In genomic region chr12:29709056-29709455, GRCh38 we compare ENCODE assay signal across 21 cellular contexts.
"Had no signal": no experiment of that assay in that cellular context is flagged by ENCODE, and none has a peak within 500 bp of the region (broad histone marks: within the 10 kb centered on the region; RNA-seq: fewer than 3 reads in every experiment).

No MANE protein-coding gene starts in this region.

- H3K4me3 ChIP-seq: cardiac muscle cell, gastrocnemius medialis, thyroid gland had no signal

- H3K9me3 ChIP-seq: gastrocnemius medialis, thyroid gland had no signal

- H3K36me3 ChIP-seq: cardiac muscle cell, gastrocnemius medialis, thyroid gland had no signal

- DNase-seq: activated CD4-positive, alpha-beta memory T cell treated with anti-CD3 and anti-CD28 coated beads, Interleukin-2, amount 10 ng/mL, durations not matched to agents 7 days and 5 days; activated CD8-positive, alpha-beta memory T cell treated with anti-CD3 and anti-CD28 coated beads, Interleukin-2, amount 10 ng/mL, durations not matched to agents 7 days and 5 days; activated effector memory CD4-positive, alpha-beta T cell treated with anti-CD3 and anti-CD28 coated beads, Interleukin-2, amount 50 U/mL, for 16 hours; activated naive CD4-positive, alpha-beta T cell treated with anti-CD3 and anti-CD28 coated beads, Interleukin-2, amount 10 ng/mL, durations not matched to agents 7 days and 5 days; activated T-cell treated with anti-CD3 and anti-CD28 coated beads for 4 hours; amygdala; effector CD4-positive, alpha-beta T cell; gastrocnemius medialis; hypothalamus; islet precursor cell; left cardiac atrium; naive B cell; nucleus accumbens; stimulated activated CD4-positive, alpha-beta T cell treated with anti-CD3 and anti-CD28 coated beads, Interleukin-4, amount 100 ng/mL, for 24 hours; stimulated activated naive CD4-positive, alpha-beta T cell treated with Interleukin-2 at 50 U/mL for 16 hours; thyroid gland had no signal

- H2AFZ ChIP-seq: parathyroid adenoma had no signal

- H3K27me3 ChIP-seq: cardiac muscle cell, gastrocnemius medialis, thyroid gland had no signal

- ATAC-seq: activated CD4-positive, CD25-positive, alpha-beta regulatory T cell treated with anti-CD3 and anti-CD28 coated beads, Interleukin-2, amount 50 U/mL, for 24 hours; activated CD8-positive, alpha-beta memory T cell treated with anti-CD3 and anti-CD28 coated beads, Interleukin-2, amount 10 ng/mL, durations not matched to agents 7 days and 5 days; esophagus mucosa; gastrocnemius medialis; sciatic nerve had no signal

- H3K4me1 ChIP-seq: thyroid gland had no signal

- H3K27ac ChIP-seq: parathyroid adenoma, thyroid gland had no signal

- H3K9ac ChIP-seq: parathyroid adenoma had no signal
